ENCODE assay signal across 11 cellular contexts in genomic region chr10:13685885-13686284, GRCh38.
DNase-seq lines count a peak whose midpoint lies in the region; ATAC-seq, FAIRE-seq and TF ChIP-seq lines count a peak whose summit lies in the region.
"Had no signal": no experiment of that assay in that cellular context is flagged by ENCODE, and none has a peak within 500 bp of the region (broad histone marks: within the 10 kb centered on the region; RNA-seq: fewer than 3 reads in every experiment).

No MANE protein-coding gene starts in this region.

- no peaks in the 10 kb centered on the region for H3K36me3 Mint-ChIP-seq in Calu3 (ENCODE audit: insufficient read depth, unreplicated experiment)
- H3K36me3 Mint-ChIP-seq: naive thymus-derived CD8-positive, alpha-beta T cell had no signal

- no peak overlapping the region for H3K27ac Mint-ChIP-seq in Calu3 (ENCODE audit: unreplicated experiment)
- H3K27ac Mint-ChIP-seq: activated CD4-positive, alpha-beta T cell treated with anti-CD3 and anti-CD28 coated beads for 36 hours had no signal

- TF ChIP-seq POLR2A in GM18505 (IDR thresholded peaks at IDR 0.05; ENCODE audit: borderline replicate concordance, extremely low read depth, insufficient read depth, insufficient read length) = peak; percentile 28

- BruUV-seq in Calu3 (replicated peaks; lab: Mats Ljungman, UMichigan) = no TSS peak

- H3K4me3 Mint-ChIP-seq in Calu3 (ENCODE audit: low read depth, unreplicated experiment) = no peak overlapping the region
- H3K4me3 Mint-ChIP-seq: activated CD4-positive, alpha-beta T cell treated with anti-CD3 and anti-CD28 coated beads for 36 hours; naive thymus-derived CD8-positive, alpha-beta T cell had no signal

- H3K4me3 ChIP-seq in bronchial epithelial cell (ENCODE audit: low read depth, low read length) (no peak overlapping the region), right atrium auricular region (no peak overlapping the region), skeletal muscle satellite cell (ENCODE audit: low read length) (no peak overlapping the region)

- DNase-seq in bronchial epithelial cell (ENCODE audit: low read depth) (peak; percentile 61), right atrium auricular region (ENCODE audit: low spot score) (no peak), Calu3 (no peak)
- no peak for DNase-seq in stimulated activated naive CD8-positive, alpha-beta T cell treated with anti-CD3 and anti-CD28 coated beads, Interleukin-15, Interleukin-2, amounts not matched to agents 100 U/mL and 50 U/mL, for 24 hours
- DNase-seq: activated CD4-positive, alpha-beta T cell treated with anti-CD3 and anti-CD28 coated beads for 36 hours; erythroblast; naive thymus-derived CD8-positive, alpha-beta T cell had no signal

- ATAC-seq in GM18505 (IDR thresholded peaks at IDR 0.05; ENCODE audit: unreplicated experiment) (no peak), GM18861 (IDR thresholded peaks at IDR 0.05; ENCODE audit: unreplicated experiment) (no peak), HG03342 (IDR thresholded peaks at IDR 0.05; ENCODE audit: unreplicated experiment) (no peak)
- no peak for ATAC-seq in stimulated activated naive CD8-positive, alpha-beta T cell treated with anti-CD3 and anti-CD28 coated beads, Interleukin-15, Interleukin-2, amounts not matched to agents 100 U/mL and 50 U/mL, for 24 hours
- ATAC-seq: activated CD4-positive, alpha-beta T cell treated with anti-CD3 and anti-CD28 coated beads for 36 hours; naive thymus-derived CD8-positive, alpha-beta T cell had no signal

- H3K36me3 ChIP-seq in bronchial epithelial cell (ENCODE audit: control insufficient read depth, insufficient read depth, low read length) = peaks cover 2% of the 10 kb centered on the region
- H3K36me3 ChIP-seq in right atrium auricular region = no peaks in the 10 kb centered on the region
- peaks cover 46% of the 10 kb centered on the region for H3K36me3 ChIP-seq in skeletal muscle satellite cell (ENCODE audit: insufficient read depth, low read length)

- peak overlapping the region; percentile 73 to 88 for H3K27ac ChIP-seq in right atrium auricular region

- H3K9ac ChIP-seq in skeletal muscle satellite cell (ENCODE audit: low read depth, low read length) = peak overlapping the region; percentile 21

- H3K4me1 Mint-ChIP-seq in Calu3 (ENCODE audit: low read depth, unreplicated experiment) = peaks cover 9% of the 10 kb centered on the region
- H3K4me1 Mint-ChIP-seq: activated CD4-positive, alpha-beta T cell treated with anti-CD3 and anti-CD28 coated beads for 36 hours; naive thymus-derived CD8-positive, alpha-beta T cell had no signal

- no peak for FAIRE-seq in bronchial epithelial cell (lab: Jason Lieb, UNC)

- H3K9me3 ChIP-seq in right atrium auricular region (no peaks in the 10 kb centered on the region), skeletal muscle satellite cell (replicated peaks; ENCODE audit: low read length) (no peaks in the 10 kb centered on the region)

- CTCF ChIA-PET in Calu3 (lab: Charles Lee) = no interaction called here

- H3K27me3 ChIP-seq in bronchial epithelial cell (ENCODE audit: control insufficient read depth, insufficient read depth, low read length) = no peaks in the 10 kb centered on the region
- H3K27me3 ChIP-seq in right atrium auricular region = no peaks in the 10 kb centered on the region
- no peaks in the 10 kb centered on the region for H3K27me3 ChIP-seq in skeletal muscle satellite cell (ENCODE audit: control insufficient read depth, insufficient read depth, low read length)

- no peaks in the 10 kb centered on the region for H3K27me3 Mint-ChIP-seq in Calu3 (ENCODE audit: unreplicated experiment)

- H3K4me1 ChIP-seq in right atrium auricular region (peaks cover 0 to 57% of the 10 kb centered on the region in 2 donors), skeletal muscle satellite cell (ENCODE audit: control insufficient read depth, insufficient read depth, low read length) (peaks cover 35% of the 10 kb centered on the region)

- H3K9me3 Mint-ChIP-seq in Calu3 (ENCODE audit: low read depth, unreplicated experiment) = no peaks in the 10 kb centered on the region
- H3K9me3 Mint-ChIP-seq: naive thymus-derived CD8-positive, alpha-beta T cell had no signal

- peak overlapping the region; percentile 4 for H3K4me2 ChIP-seq in skeletal muscle satellite cell (ENCODE audit: low read length)

- intact Hi-C loops in Calu3 (cut with micrococcal nuclease; ENCODE audit: unreplicated experiment) = no loop called here

- TF ChIP-seq CTCF in bronchial epithelial cell (IDR thresholded peaks at IDR 0.05; ENCODE audit: insufficient read depth, low read length, severe bottlenecking) (no peak), right atrium auricular region (IDR thresholded peaks at IDR 0.05) (no peak), Calu3 (IDR thresholded peaks at IDR 0.05; ENCODE audit: unreplicated experiment) (no peak)
